ENCODE assay signal across 9 cellular contexts in the genomic region with DNA sequence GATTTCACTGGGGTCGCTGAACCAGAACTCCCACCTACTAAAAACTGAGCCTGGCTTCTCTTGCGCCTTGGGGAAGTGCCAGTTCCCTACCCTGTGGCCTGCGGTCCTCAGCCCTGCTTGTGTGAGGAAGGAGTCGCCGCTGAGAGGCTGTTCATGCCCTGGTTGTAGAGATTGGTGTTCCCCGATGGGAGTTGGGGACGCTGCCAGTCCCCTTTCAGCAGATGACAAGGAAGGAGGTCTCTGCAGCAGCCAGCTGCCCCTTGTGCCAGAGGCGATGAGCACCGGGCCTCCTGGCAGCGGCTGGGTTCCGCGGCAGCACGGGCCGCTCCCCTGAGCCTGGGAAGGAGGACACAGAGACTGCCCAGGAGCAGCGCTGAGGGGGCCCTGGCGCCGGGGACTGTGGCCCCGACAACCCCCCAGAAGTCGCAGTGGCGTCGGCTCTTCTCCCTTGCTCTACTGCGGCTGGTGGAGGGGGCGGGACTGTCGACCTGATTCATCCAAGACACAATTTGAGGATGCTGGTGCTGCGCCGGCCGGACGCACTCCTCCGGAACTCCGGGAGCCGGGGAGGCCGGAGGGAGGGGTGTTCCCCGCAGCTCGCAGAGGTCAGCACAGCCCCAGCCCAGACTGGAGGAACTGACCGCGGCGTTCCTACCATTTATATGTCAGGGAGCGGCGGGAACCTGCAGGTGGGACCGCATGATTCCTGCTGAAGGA. TPM values are rescaled to one million over a fixed set of nuclear protein-coding genes. Genes with fewer than 3 reads are reported as not detected.
A peak's percentile ranks its signal among the peaks of the same experiment; 100 is the strongest.
DNase-seq lines count a peak whose midpoint lies in the region; ATAC-seq and TF ChIP-seq lines count a peak whose summit lies in the region.
"Had no signal": no experiment of that assay in that cellular context is flagged by ENCODE, and none has a peak within 500 bp of the region (broad histone marks: within the 10 kb centered on the region; RNA-seq: fewer than 3 reads in every experiment).

No MANE protein-coding gene starts in this region.

- no peak overlapping the region for H3K27ac Mint-ChIP-seq in Calu3 (ENCODE audit: unreplicated experiment)

- ATAC-seq in HG03095 (IDR thresholded peaks at IDR 0.05; ENCODE audit: unreplicated experiment): no peak

- no peaks in the 10 kb centered on the region for H3K27me3 Mint-ChIP-seq in Calu3 (ENCODE audit: unreplicated experiment)

- TF ChIP-seq CTCF in HFF-Myc (IDR thresholded peaks at IDR 0.05; ENCODE audit: low read depth, low read length, missing control alignments) (no peak), fibroblast of villous mesenchyme (IDR thresholded peaks at IDR 0.05; ENCODE audit: insufficient read depth, low read depth, low read length) (no peak), Calu3 (IDR thresholded peaks at IDR 0.05; ENCODE audit: unreplicated experiment) (no peak)

- H3K4me3 Mint-ChIP-seq in Calu3 (ENCODE audit: low read depth, unreplicated experiment): no peak overlapping the region

- peak; percentile 59 for DNase-seq in Ammon's horn (ENCODE audit: low spot score)
- DNase-seq in HFF-Myc (ENCODE audit: extremely low read depth, low read depth): no peak
- DNase-seq in activated CD8-positive, alpha-beta memory T cell treated with anti-CD3 and anti-CD28 coated beads, Interleukin-2, amount 50 U/mL, for 4 hours: peak; percentile 38
- peak; percentile 18 for DNase-seq in fibroblast of villous mesenchyme (ENCODE audit: low read depth)
- peak; percentile 81 for DNase-seq in retina
- DNase-seq in Calu3: no peak
- DNase-seq in islet precursor cell: no peak

- H3K4me3 ChIP-seq in HFF-Myc (replicated peaks; ENCODE audit: low read depth, low read length) (peak overlapping the region; percentile 18), fibroblast of villous mesenchyme (ENCODE audit: low read depth, low read length) (peak overlapping the region; percentile 42)
- H3K4me3 ChIP-seq: cardiac muscle cell had no signal

- no peaks in the 10 kb centered on the region for H3K9me3 Mint-ChIP-seq in Calu3 (ENCODE audit: low read depth, unreplicated experiment)

- CTCF ChIA-PET in Calu3 (lab: Charles Lee): no interaction called here

- BruUV-seq in Calu3 (replicated peaks; lab: Mats Ljungman, UMichigan): no TSS peak

- H3K36me3 Mint-ChIP-seq in Calu3 (ENCODE audit: insufficient read depth, unreplicated experiment): no peaks in the 10 kb centered on the region

- intact Hi-C loops in Calu3 (cut with micrococcal nuclease; ENCODE audit: unreplicated experiment): no loop called here

- H3K4me1 Mint-ChIP-seq in Calu3 (ENCODE audit: low read depth, unreplicated experiment): no peaks in the 10 kb centered on the region

RNA-seq across cellular contexts. Expression of gene ADORA3, which starts 12.0 kb away (rescaled TPM):
- total RNA-seq in fibroblast of villous mesenchyme (not detected in 2 replicates), Calu3 (2022) (not detected in 2 replicates)
- total RNA-seq: cardiac muscle cell had no signal

RNA-seq across cellular contexts. Expression of gene TMIGD3, which starts 12.0 kb away (rescaled TPM):
- total RNA-seq in fibroblast of villous mesenchyme: under 0.01 and 0.43 TPM in 2 replicates
- total RNA-seq in Calu3 (2022): not detected in 2 replicates
- total RNA-seq: cardiac muscle cell had no signal

RNA-seq across cellular contexts. Expression of gene C1orf162, which starts 41.7 kb away (rescaled TPM):
- total RNA-seq in fibroblast of villous mesenchyme (under 0.01 TPM in 2 replicates), Calu3 (2022) (0.56 and 0.85 TPM in 2 replicates)

Comparison
In these comparisons a context has a peak if more than half of its experiments do, and no peak if none do; other contexts are left out.
1. DNase-seq: peak in Ammon's horn (single experiment), activated CD8-positive, alpha-beta memory T cell treated with anti-CD3 and anti-CD28 coated beads, Interleukin-2, amount 50 U/mL, for 4 hours (single experiment), fibroblast of villous mesenchyme (single experiment) and retina (single experiment); none in HFF-Myc (single experiment), Calu3 (single experiment) and islet precursor cell (single experiment).